ENCODE assay signal across 8 cellular contexts in genomic region chr11:62574363-62575057, GRCh38. TPM values are rescaled to one million over a fixed set of nuclear protein-coding genes. Genes with fewer than 3 reads are reported as not detected.
DNase-seq lines count a peak whose midpoint lies in the region; ATAC-seq, FAIRE-seq and TF ChIP-seq lines count a peak whose summit lies in the region.

No MANE protein-coding gene starts in this region.

- H3K9me3 ChIP-seq in small intestine (ENCODE audit: control insufficient read depth, low read depth), result no peaks in the 10 kb centered on the region

- no peak for FAIRE-seq in small intestine (lab: Jason Lieb, UNC)

- TF ChIP-seq CTCF in LNCaP clone FGC (IDR thresholded peaks at IDR 0.05; ENCODE audit: control insufficient read depth, extremely low read depth, insufficient read depth), result no peak

- H3K27me3 ChIP-seq in small intestine (ENCODE audit: control insufficient read depth in 2 of 2, insufficient read depth in 2 of 2, low read length in 2 of 2), result no peaks in the 10 kb centered on the region

- peaks cover 0 to 5% of the 10 kb centered on the region in 2 donors for H3K4me1 ChIP-seq in small intestine (ENCODE audit: control insufficient read depth in 2 of 2, insufficient read depth in 1 of 2, low read depth in 1 of 2, low read length in 1 of 2)

- H3K27ac ChIP-seq in angular gyrus (ENCODE audit: low read depth, low read length), result peak overlapping the region; percentile 98
- H3K27ac ChIP-seq in small intestine (ENCODE audit: low read depth in 1 of 2, low read length in 1 of 2), result peak overlapping the region; percentile 56 to 89

- WGBS in small intestine, 3 donors, result 1% methylated on average over 33 of the region's 33 CpGs

- H3K36me3 ChIP-seq in small intestine (ENCODE audit: control insufficient read depth in 2 of 2, insufficient read depth in 2 of 2, low read length in 2 of 2), result peaks cover 0 to 8% of the 10 kb centered on the region in 2 donors

- ATAC-seq in GM19463 (IDR thresholded peaks at IDR 0.05; ENCODE audit: unreplicated experiment), result peak; percentile 13

- peak overlapping the region; percentile 82 for H3K4me3 ChIP-seq in LNCaP clone FGC (ENCODE audit: low read depth, low read length)
- H3K4me3 ChIP-seq in small intestine (ENCODE audit: low read depth in 1 of 2, low read length in 2 of 2), result peak overlapping the region; percentile 33 to 55

- DNase-seq in D341Med (ENCODE audit: low spot score) (peak; percentile 62), LNCaP clone FGC (ENCODE audit: low read depth) (no peak), iPS-NIHi11 (ENCODE audit: low spot score) (peak; percentile 53), small intestine (no peak), SIG-M5 (lab: John Stamatoyannopoulos, UW) (no peak), ureter (ENCODE audit: low spot score) (no peak)

RNA-seq across cellular contexts. Expression of gene EEF1G, which starts 0.8 kb away (rescaled TPM):
- polyA plus RNA-seq in small intestine, result 1,000 to 10,000 TPM; 1,124 to 2,500 (median 1,741) TPM
- 1,627 TPM for total RNA-seq in ureter

RNA-seq across cellular contexts. Expression of gene TUT1, which starts 16.8 kb away (rescaled TPM):
- 10 to 100 TPM in 2 of 3 donors, 1 to 10 TPM in 1; 7.8 to 20.1 (median 13.7) TPM for polyA plus RNA-seq in small intestine
- 30.4 TPM for total RNA-seq in ureter

RNA-seq across cellular contexts. Expression of gene MTA2, which starts 27.2 kb away (rescaled TPM):
- polyA plus RNA-seq in small intestine, result 10 to 100 TPM; 40.5 to 64.7 (median 40.9) TPM
- 128 TPM for total RNA-seq in ureter

RNA-seq across cellular contexts. Expression of gene AHNAK, which starts 27.9 kb away (rescaled TPM):
- polyA plus RNA-seq in small intestine, result 100 to 1,000 TPM in 1 of 3 donors, 10 to 100 TPM in 2; 72.1 to 110 (median 74.0) TPM
- 546 TPM for total RNA-seq in ureter

RNA-seq across cellular contexts. Expression of gene EML3, which starts 38.1 kb away (rescaled TPM):
- polyA plus RNA-seq in small intestine, result 10 to 100 TPM; 28.8 to 46.2 (median 42.3) TPM
- 83.2 TPM for total RNA-seq in ureter

Comparison
In these comparisons a context has a peak if more than half of its experiments do, and no peak if none do; other contexts are left out.
1. DNase-seq: peak in D341Med (single experiment) and iPS-NIHi11 (single experiment); none in LNCaP clone FGC (single experiment), small intestine (single experiment), SIG-M5 (single experiment) and ureter (single experiment).